In the genomic region with DNA sequence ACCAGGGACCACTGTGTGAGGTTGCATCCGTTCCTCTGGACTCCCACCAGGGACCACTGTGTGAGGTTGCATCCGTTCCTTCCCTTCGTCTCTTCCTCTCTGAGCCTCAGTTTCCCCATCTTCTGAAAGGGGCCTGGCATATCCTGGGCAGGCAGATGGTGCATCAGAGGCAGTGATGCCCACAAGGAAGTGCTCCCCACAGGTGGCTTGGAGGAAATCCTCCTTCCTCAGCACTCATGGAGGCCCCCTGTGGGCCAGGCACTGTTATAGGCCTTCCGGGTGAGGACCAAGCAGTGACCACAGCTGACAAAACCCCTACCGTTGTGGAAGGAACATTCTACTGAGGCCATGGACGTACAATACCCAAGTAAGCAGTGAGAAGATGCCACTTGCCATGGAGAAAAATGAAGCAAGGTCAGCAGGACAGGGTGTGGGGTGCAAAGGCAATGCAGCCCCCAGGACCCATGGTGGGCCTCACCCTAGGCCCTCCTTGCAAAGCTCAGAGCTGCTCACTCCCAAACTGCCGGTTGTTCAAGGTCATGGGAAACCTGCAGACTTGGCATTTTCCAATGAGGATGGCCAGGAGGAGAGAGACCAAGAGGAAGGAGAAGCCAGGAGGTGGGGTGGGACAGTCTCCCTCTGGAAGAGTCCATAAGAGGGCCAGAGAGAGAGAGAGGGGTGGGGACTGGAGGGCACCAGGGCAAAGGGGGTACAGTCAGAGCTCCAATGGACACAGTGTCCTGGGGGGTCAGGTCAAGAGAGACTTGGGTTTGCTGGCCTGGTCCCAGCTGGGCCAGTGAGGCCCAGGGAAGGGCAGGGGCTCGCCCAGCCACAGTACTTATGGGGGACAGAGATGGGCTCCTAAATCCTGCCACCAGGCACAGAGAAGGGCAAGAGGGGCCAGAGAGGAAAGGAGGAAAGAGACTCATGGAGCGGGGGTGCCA, we compare ENCODE assay signal across 8 cellular contexts. TPM values are rescaled to one million over a fixed set of nuclear protein-coding genes. Genes with fewer than 3 reads are reported as not detected.
A peak's percentile ranks its signal among the peaks of the same experiment; 100 is the strongest.
DNase-seq lines count a peak whose midpoint lies in the region; ATAC-seq, FAIRE-seq and TF ChIP-seq lines count a peak whose summit lies in the region.

No MANE protein-coding gene starts in this region.

- H3K36me3 Mint-ChIP-seq in activated naive CD8-positive, alpha-beta T cell: no peaks in the 10 kb centered on the region

- 54% methylated on average over 9 of the region's 9 CpGs for WGBS in hepatocyte (ENCODE audit: low lambda C conversion rate, missing lambda C conversion rate)
- 50 to 59% (median 55%) methylated on average over 7 to 9 of the region's 9 CpGs for WGBS in small intestine, 3 donors

- no peak overlapping the region for H3K27ac Mint-ChIP-seq in activated naive CD8-positive, alpha-beta T cell

- H4K20me1 ChIP-seq in hepatocyte (ENCODE audit: insufficient read depth, poor library complexity, severe bottlenecking): no peaks in the 10 kb centered on the region

- H3K9me3 ChIP-seq in AG04450 (ENCODE audit: control insufficient read depth, insufficient read depth, low read length): peaks cover 5% of the 10 kb centered on the region
- no peaks in the 10 kb centered on the region for H3K9me3 ChIP-seq in hepatocyte (ENCODE audit: low read depth)
- no peaks in the 10 kb centered on the region for H3K9me3 ChIP-seq in small intestine (ENCODE audit: control insufficient read depth, low read depth)

- H3K4me1 ChIP-seq in hepatocyte (ENCODE audit: insufficient read depth) (peaks cover 20% of the 10 kb centered on the region), small intestine (ENCODE audit: control insufficient read depth in 2 of 2, insufficient read depth in 1 of 2, low read depth in 1 of 2, low read length in 1 of 2) (peaks cover 0 to 4% of the 10 kb centered on the region in 2 donors)

- POLR2A ChIA-PET in AG04450 (lab: Yijun Ruan, JAX): interaction anchor here (0.5 to 2.9 kb wide), 11 partner anchors 14 to 403 kb away, joined by 3 to 24 read pairs (median 5); partner anchors contain the start of gene IER5L

- TF ChIP-seq CTCF in AG04450 (IDR thresholded peaks at IDR 0.05; ENCODE audit: low read depth, low read length) (peak; percentile 49), hepatocyte (IDR thresholded peaks at IDR 0.05; ENCODE audit: poor library complexity) (peak; percentile 38)

- H3K4me2 ChIP-seq in hepatocyte: peak overlapping the region; percentile 99

- H3K4me1 Mint-ChIP-seq in activated naive CD8-positive, alpha-beta T cell (ENCODE audit: low read depth): peaks cover 14% of the 10 kb centered on the region

- ATAC-seq in GM18511 (IDR thresholded peaks at IDR 0.05; ENCODE audit: unreplicated experiment) (no peak), HG02763 (IDR thresholded peaks at IDR 0.05; ENCODE audit: unreplicated experiment) (no peak)

- no peak overlapping the region for H2AFZ ChIP-seq in hepatocyte

- H3K79me2 ChIP-seq in hepatocyte: no peaks in the 10 kb centered on the region

- H3K27ac ChIP-seq in AG04450 (ENCODE audit: low read depth, low read length) (peak overlapping the region; percentile 92), hepatocyte (peak overlapping the region; percentile 88), small intestine (ENCODE audit: low read depth in 1 of 2, low read length in 1 of 2) (peak overlapping the region in 1 of 2 donors; percentile 46)

- peak overlapping the region; percentile 81 for H3K4me3 Mint-ChIP-seq in activated naive CD8-positive, alpha-beta T cell

- DNase-seq in AG04450 (ENCODE audit: low read depth, low spot score) (no peak), HCEC 1CT (peak; percentile 57), hepatocyte (ENCODE audit: low spot score) (peak; percentile 56), small intestine (peak; percentile 12), NCI-H128 (lab: John Stamatoyannopoulos, UW; ENCODE audit: unreplicated experiment) (no peak)

- H3K4me3 ChIP-seq in AG04450 (ENCODE audit: low read depth, low read length) (no peak overlapping the region), hepatocyte (no peak overlapping the region), small intestine (ENCODE audit: low read depth in 1 of 2, low read length in 2 of 2) (no peak overlapping the region)

- H3K27me3 ChIP-seq in AG04450 (ENCODE audit: control insufficient read depth, insufficient read depth, low read length) (no peaks in the 10 kb centered on the region), hepatocyte (no peaks in the 10 kb centered on the region), small intestine (ENCODE audit: control insufficient read depth in 2 of 2, insufficient read depth in 2 of 2, low read length in 2 of 2) (no peaks in the 10 kb centered on the region)

- FAIRE-seq in small intestine (lab: Jason Lieb, UNC): no peak

- H3K9me2 ChIP-seq in hepatocyte (replicated peaks; ENCODE audit: insufficient read depth): no peaks in the 10 kb centered on the region

- H3K36me3 ChIP-seq in hepatocyte (replicated peaks; ENCODE audit: insufficient read depth, low read depth): no peaks in the 10 kb centered on the region
- H3K36me3 ChIP-seq in small intestine (ENCODE audit: control insufficient read depth in 2 of 2, insufficient read depth in 2 of 2, low read length in 2 of 2): no peaks in the 10 kb centered on the region

- no peaks in the 10 kb centered on the region for H3K9me3 Mint-ChIP-seq in activated naive CD8-positive, alpha-beta T cell (ENCODE audit: low read depth)

- CTCF ChIA-PET in AG04450 (lab: Charles Lee): interaction anchor here (1.2 kb wide), 1 partner anchor 396 kb away, joined by 5 read pairs; no protein-coding TSS in a partner anchor

- H3K27me3 Mint-ChIP-seq in activated naive CD8-positive, alpha-beta T cell: peaks cover 8% of the 10 kb centered on the region

RNA-seq across cellular contexts. Expression of gene C9orf50, which starts 51.1 kb away (rescaled TPM):
- polyA plus RNA-seq in AG04450 (2011; rRNA removed): 0.26 and 0.30 TPM in 2 replicates
- not detected in 2 replicates for polyA minus RNA-seq in AG04450 (2011; rRNA and poly(A)+ RNA removed)
- not detected in 2 replicates for total RNA-seq in hepatocyte
- 0.86 TPM in 1 of 2 replicates, not detected in the other for polyA plus RNA-seq in hepatocyte
- polyA plus RNA-seq in small intestine: under 1 TPM in 1 of 3 donors, not detected in 2; 0.09 TPM

RNA-seq across cellular contexts. Expression of gene NTMT1, which starts 56.2 kb away (rescaled TPM):
- polyA plus RNA-seq in AG04450 (2011; rRNA removed) (49.3 and 50.4 TPM in 2 replicates), hepatocyte (66.9 and 81.4 TPM in 2 replicates), small intestine (10 to 100 TPM; 42.5 to 64.3 (median 43.2) TPM)
- polyA minus RNA-seq in AG04450 (2011; rRNA and poly(A)+ RNA removed): 25.3 and 30.8 TPM in 2 replicates
- 20.8 and 32.5 TPM in 2 replicates for total RNA-seq in hepatocyte

Comparison
In these comparisons a context has a peak if more than half of its experiments do, and no peak if none do; other contexts are left out.
1. DNase-seq: peak in HCEC 1CT (single experiment), hepatocyte (single experiment) and small intestine (single experiment); none in AG04450 (single experiment) and NCI-H128 (single experiment).